Comparison of ENCODE assay signal across 15 cellular contexts in the genomic region with DNA sequence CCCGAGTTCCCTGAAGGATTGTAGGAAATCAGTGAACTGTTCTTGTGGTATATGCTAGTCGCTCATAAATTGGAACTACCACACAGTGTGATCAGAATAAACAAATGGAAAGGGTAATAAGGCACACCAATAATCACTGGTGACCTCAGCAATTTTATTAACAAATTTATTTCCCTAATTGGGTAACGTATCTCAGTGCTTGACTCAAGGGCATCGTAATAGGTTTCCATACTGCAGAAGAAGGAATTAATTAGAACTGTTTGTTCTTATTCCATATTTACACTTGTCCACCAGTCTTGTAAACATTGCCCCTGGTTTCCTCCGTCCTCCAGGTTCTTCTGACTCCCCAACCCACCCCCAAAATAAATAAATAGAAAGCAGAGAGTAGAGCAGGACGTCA. TPM values are rescaled to one million over a fixed set of nuclear protein-coding genes. Genes with fewer than 3 reads are reported as not detected.
A peak's percentile ranks its signal among the peaks of the same experiment; 100 is the strongest.
DNase-seq lines count a peak whose midpoint lies in the region; ATAC-seq and TF ChIP-seq lines count a peak whose summit lies in the region.
"Had no signal": no experiment of that assay in that cellular context is flagged by ENCODE, and none has a peak within 500 bp of the region (broad histone marks: within the 10 kb centered on the region; RNA-seq: fewer than 3 reads in every experiment).

No MANE protein-coding gene starts in this region.

- H3K4me3 ChIP-seq in left ventricle myocardium inferior (no peak overlapping the region), PC-3 (ENCODE audit: low read length) (no peak overlapping the region), prostate gland (no peak overlapping the region), Peyer's patch (no peak overlapping the region)
- H3K4me3 ChIP-seq: SK-N-MC had no signal

- H3K9ac ChIP-seq in PC-3 (ENCODE audit: low read length), result no peak overlapping the region

- H3K4me1 ChIP-seq in left ventricle myocardium inferior (peaks cover 55% of the 10 kb centered on the region), PC-3 (ENCODE audit: insufficient read depth, low read length) (peaks cover 24% of the 10 kb centered on the region), prostate gland (replicated peaks) (peaks cover 12% of the 10 kb centered on the region), Peyer's patch (peaks cover 0 to 10% (median 0%) of the 10 kb centered on the region in 4 donors)

- no peaks in the 10 kb centered on the region for H4K20me1 ChIP-seq in PC-3 (ENCODE audit: low read length)

- DNase-seq in left ventricle myocardium inferior, result no peak
- no peak for DNase-seq in cardiac septum (ENCODE audit: low spot score)
- DNase-seq in PC-3, result no peak
- no peak for DNase-seq in prostate gland (ENCODE audit: low spot score)
- DNase-seq in Peyer's patch, result no peak
- DNase-seq in COLO668 (lab: John Stamatoyannopoulos, UW; ENCODE audit: unreplicated experiment), result no peak
- DNase-seq: Calu3; CD4-positive, CD25-positive, alpha-beta regulatory T cell; HFFc6; NCI-H1930; OCI-M1 had no signal

- POLR2A ChIA-PET in PC-3 (lab: Charles Lee; ENCODE audit: unreplicated experiment), result no interaction called here

- no peaks in the 10 kb centered on the region for H3F3A ChIP-seq in PC-3 (ENCODE audit: low read length, unreplicated experiment)

- H3K36me3 ChIP-seq in left ventricle myocardium inferior (peaks cover 20% of the 10 kb centered on the region), PC-3 (ENCODE audit: low read depth, low read length) (no peaks in the 10 kb centered on the region), prostate gland (no peaks in the 10 kb centered on the region), Peyer's patch (no peaks in the 10 kb centered on the region)

- H3K27me3 ChIP-seq in left ventricle myocardium inferior (ENCODE audit: low read depth) (no peaks in the 10 kb centered on the region), PC-3 (ENCODE audit: low read length) (peaks cover 19% of the 10 kb centered on the region), prostate gland (replicated peaks; ENCODE audit: insufficient read depth) (no peaks in the 10 kb centered on the region), Peyer's patch (no peaks in the 10 kb centered on the region)

- no TSS peak for BruUV-seq in PC-3 (replicated peaks; lab: Mats Ljungman, UMichigan)

- peak overlapping the region; percentile 56; the same call in 1 of the 2 replicates for H3K4me2 ChIP-seq in PC-3 (ENCODE audit: low read length)

- H3K27ac ChIP-seq in left ventricle myocardium inferior (replicated peaks), result peak overlapping the region; percentile 34
- no peak overlapping the region for H3K27ac ChIP-seq in PC-3 (ENCODE audit: low read length)
- peak overlapping the region; percentile 57 to 76 for H3K27ac ChIP-seq in prostate gland
- peak overlapping the region in 1 of 4 donors; percentile 48 for H3K27ac ChIP-seq in Peyer's patch
- H3K27ac ChIP-seq: SK-N-MC had no signal

- no peak for TF ChIP-seq CTCF in left ventricle myocardium inferior (IDR thresholded peaks at IDR 0.05; ENCODE audit: borderline replicate concordance)
- no peak for TF ChIP-seq CTCF in PC-3 (conservative IDR thresholded peaks at IDR 0.05; ENCODE audit: low read depth, low read length)
- TF ChIP-seq CTCF in prostate gland (IDR thresholded peaks at IDR 0.05), result no peak
- TF ChIP-seq CTCF in Peyer's patch (IDR thresholded peaks at IDR 0.05), result no peak

- CTCF ChIA-PET in PC-3 (lab: Charles Lee), result no interaction called here

- 50% methylated on average over 6 of the region's 6 CpGs for WGBS in prostate gland

- H3K9me3 ChIP-seq in left ventricle myocardium inferior (replicated peaks) (no peaks in the 10 kb centered on the region), PC-3 (ENCODE audit: low read length) (no peaks in the 10 kb centered on the region), prostate gland (no peaks in the 10 kb centered on the region), Peyer's patch (no peaks in the 10 kb centered on the region)

- no peak for TF ChIP-seq POLR2A in prostate gland (IDR thresholded peaks at IDR 0.05)
- no peak for TF ChIP-seq POLR2A in Peyer's patch (IDR thresholded peaks at IDR 0.05)

- H2AFZ ChIP-seq in PC-3 (ENCODE audit: low read length), result no peak overlapping the region

- no peaks in the 10 kb centered on the region for H3K9me2 ChIP-seq in PC-3 (replicated peaks; ENCODE audit: low read length)

- intact Hi-C loops in left ventricle myocardium inferior (cut with micrococcal nuclease), result no loop called here
- intact Hi-C loops in cardiac septum (cut with DNase I), result no loop called here
- intact Hi-C loops in PC-3 (cut with micrococcal nuclease), result no loop called here
- intact Hi-C loops in prostate gland (cut with DNase I), result no loop called here

- no peak for ATAC-seq in PC-3
- ATAC-seq in HG02970 (IDR thresholded peaks at IDR 0.05; ENCODE audit: low FRiP score, unreplicated experiment), result no peak
- ATAC-seq: HepG2 had no signal

- H3K79me2 ChIP-seq in PC-3 (ENCODE audit: low read length), result no peaks in the 10 kb centered on the region

RNA-seq across cellular contexts. Expression of a gene that starts 10.0 kb away (rescaled TPM):
- 199 TPM for total RNA-seq in left ventricle myocardium inferior
- total RNA-seq in cardiac septum, result 209 TPM
- 70.0 and 107 TPM in 2 replicates for total RNA-seq in PC-3 (2014; rRNA removed)
- total RNA-seq in prostate gland, result 10 to 100 TPM; 24.5 to 25.7 TPM
- total RNA-seq in Peyer's patch, result 10 to 100 TPM in 1 of 4 donors, 1 to 10 TPM in 3; 4.6 to 19.6 (median 6.9) TPM

RNA-seq across cellular contexts. Expression of a gene that starts 25.2 kb away (rescaled TPM):
- 42.0 TPM for total RNA-seq in left ventricle myocardium inferior
- 16.6 TPM for total RNA-seq in cardiac septum
- not detected in 2 replicates for total RNA-seq in PC-3 (2014; rRNA removed)
- 1 to 10 TPM; 2.5 to 3.1 TPM for total RNA-seq in prostate gland
- total RNA-seq in Peyer's patch, result 1 to 10 TPM in 3 of 4 donors, under 1 TPM in 1; 0.88 to 5.8 (median 1.6) TPM
- total RNA-seq: A673; Calu3; CD4-positive, CD25-positive, alpha-beta regulatory T cell had no signal
